17 cellular contexts compared by ENCODE assay signal in the genomic region with DNA sequence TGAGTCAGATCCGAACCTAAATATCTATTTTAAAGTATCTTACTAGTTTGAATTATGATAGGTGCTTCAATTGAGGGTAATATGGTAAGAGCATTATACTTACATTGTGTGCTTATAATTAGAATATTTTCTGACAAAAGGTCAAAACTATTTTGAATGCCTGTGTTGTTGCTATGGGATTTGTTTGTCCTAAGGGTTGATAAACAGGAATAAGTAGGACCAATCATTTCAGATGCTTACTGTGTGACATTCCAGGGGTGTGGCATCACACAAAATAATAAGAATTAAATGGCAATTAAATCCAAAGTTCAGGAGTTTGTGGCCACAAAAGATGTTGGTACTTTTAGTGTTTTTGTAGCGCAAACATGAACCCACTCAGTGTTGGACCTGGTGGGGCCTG.
DNase-seq lines count a peak whose midpoint lies in the region; ATAC-seq and TF ChIP-seq lines count a peak whose summit lies in the region.
"Had no signal": no experiment of that assay in that cellular context is flagged by ENCODE, and none has a peak within 500 bp of the region (broad histone marks: within the 10 kb centered on the region; RNA-seq: fewer than 3 reads in every experiment).

No MANE protein-coding gene starts in this region.

- H4K20me1 ChIP-seq in HCT116 (ENCODE audit: insufficient read depth): no peaks in the 10 kb centered on the region
- no peaks in the 10 kb centered on the region for H4K20me1 ChIP-seq in smooth muscle cell (ENCODE audit: low read depth)

- H3K79me2 ChIP-seq in HCT116 (ENCODE audit: insufficient read depth, low read length) (no peaks in the 10 kb centered on the region), smooth muscle cell (ENCODE audit: low read depth) (no peaks in the 10 kb centered on the region)

- H3K27me3 ChIP-seq in HCT116 (ENCODE audit: insufficient read depth, low read length) (no peaks in the 10 kb centered on the region), right atrium auricular region (no peaks in the 10 kb centered on the region), smooth muscle cell (ENCODE audit: low read depth) (no peaks in the 10 kb centered on the region)
- H3K27me3 ChIP-seq: SJSA1 had no signal

- H3K4me3 ChIP-seq in HCT116 (replicated peaks in 1 of 2; ENCODE audit: low read depth in 1 of 2, low read length in 2 of 2) (no peak overlapping the region), right atrium auricular region (no peak overlapping the region), smooth muscle cell (no peak overlapping the region)
- H3K4me3 ChIP-seq: SJSA1 had no signal

- H3K4me1 ChIP-seq in HCT116 (ENCODE audit: control insufficient read depth in 1 of 2, insufficient read depth in 2 of 2, low read length in 2 of 2): peaks cover 7 to 20% of the 10 kb centered on the region in 2 experiments
- H3K4me1 ChIP-seq in right atrium auricular region: peaks cover 3 to 15% of the 10 kb centered on the region in 2 donors
- no peaks in the 10 kb centered on the region for H3K4me1 ChIP-seq in smooth muscle cell (ENCODE audit: low read depth)

- TF ChIP-seq CTCF in HCT116 (IDR thresholded peaks at IDR 0.05 in 2 of 3, conservative IDR thresholded peaks at IDR 0.05 in 1 of 3; ENCODE audit: borderline replicate concordance in 1 of 3, insufficient read depth in 1 of 3, low read depth in 2 of 3, low read length in 2 of 3) (no peak), right atrium auricular region (IDR thresholded peaks at IDR 0.05) (no peak), smooth muscle cell (IDR thresholded peaks at IDR 0.05; ENCODE audit: borderline replicate concordance, insufficient read depth, poor library complexity, severe bottlenecking) (no peak), GM13977 (IDR thresholded peaks at IDR 0.05; ENCODE audit: extremely low read depth, insufficient read depth, missing control alignments) (no peak)

- H3K9me3 ChIP-seq in HCT116 (ENCODE audit: control insufficient read depth in 1 of 2, insufficient read depth in 1 of 2, low read depth in 1 of 2, low read length in 2 of 2) (no peaks in the 10 kb centered on the region), right atrium auricular region (no peaks in the 10 kb centered on the region), smooth muscle cell (replicated peaks; ENCODE audit: low read depth) (no peaks in the 10 kb centered on the region)
- H3K9me3 ChIP-seq: SJSA1 had no signal

- no peak for TF ChIP-seq RAD21 in HCT116 (IDR thresholded peaks at IDR 0.05; ENCODE audit: low read depth)

- POLR2A ChIA-PET in HCT116 (lab: Charles Lee): no interaction called here

- H3K9me2 ChIP-seq in HCT116 (ENCODE audit: insufficient read depth): no peaks in the 10 kb centered on the region

- H3K27ac ChIP-seq in HCT116 (ENCODE audit: low read depth, low read length) (no peak overlapping the region), right atrium auricular region (peak overlapping the region; percentile 28 to 56), smooth muscle cell (ENCODE audit: low read depth) (peak overlapping the region; percentile 71)
- H3K27ac ChIP-seq: HL-60 had no signal

- H3K36me3 ChIP-seq in HCT116 (ENCODE audit: control insufficient read depth in 1 of 2, insufficient read depth in 2 of 2, low read length in 2 of 2): no peaks in the 10 kb centered on the region
- H3K36me3 ChIP-seq in right atrium auricular region: no peaks in the 10 kb centered on the region
- no peaks in the 10 kb centered on the region for H3K36me3 ChIP-seq in smooth muscle cell (ENCODE audit: low read depth)
- H3K36me3 ChIP-seq: SJSA1 had no signal

- no peak for ATAC-seq in HCT116

- H3K4me2 ChIP-seq in HCT116 (ENCODE audit: low read length) (peak overlapping the region; percentile 30; the same call in 1 of the 2 replicates), smooth muscle cell (no peak overlapping the region)

- in situ Hi-C loops in GM13977 (cut with MboI; ENCODE audit: low pct_unique_long_range_greater_than_20kb, low sequenced_read_pairs, unreplicated experiment): no loop called here

- CTCF ChIA-PET in HCT116 (lab: Charles Lee): no interaction called here

- DNase-seq in HCT116 (ENCODE audit: low read depth, low spot score) (no peak), fibroblast of gingiva (ENCODE audit: low read depth) (peak; percentile 17), right atrium auricular region (ENCODE audit: low spot score) (no peak), smooth muscle cell (lab: John Stamatoyannopoulos, UW; ENCODE audit: unreplicated experiment) (no peak), posterior cingulate gyrus (no peak), GM13977 (ENCODE audit: low spot score) (no peak), NCI-H128 (lab: John Stamatoyannopoulos, UW; ENCODE audit: unreplicated experiment) (no peak)
- DNase-seq: COR-L47; H9; MV-4-11; NCI-H1436; NCI-H2029; NCI-H2171; NCI-H446; NK-92 treated with Interleukin-12 subunit alpha and Interleukin-12 subunit beta, amount 100 ng/mL, for 24 hours had no signal

- no peaks in the 10 kb centered on the region for H3F3A ChIP-seq in smooth muscle cell (ENCODE audit: low read depth)

- H2AFZ ChIP-seq in HCT116 (ENCODE audit: low read depth, low read length, poor library complexity, severe bottlenecking): no peak overlapping the region
- no peak overlapping the region for H2AFZ ChIP-seq in smooth muscle cell (ENCODE audit: low read depth)

- intact Hi-C loops in HCT116 (cut with micrococcal nuclease) (no loop called here), posterior cingulate gyrus (cut with DNase I) (no loop called here)

- WGBS in smooth muscle cell (ENCODE audit: low lambda C conversion rate): 100% methylated on average over 2 of the region's 2 CpGs

- RAD21 ChIA-PET in HCT116 (lab: Charles Lee; ENCODE audit: low non-redundant PET in 1 of 2, low total read pairs in 2 of 2, uncharacterized antibody in 2 of 2, unreplicated experiment in 2 of 2): no interaction called here

- no TSS peak for BruUV-seq in HCT116 (replicated peaks; lab: Mats Ljungman, UMichigan)

- H3K9ac ChIP-seq in HCT116 (ENCODE audit: low read length) (no peak overlapping the region), smooth muscle cell (ENCODE audit: low read depth) (peak overlapping the region; percentile 46)

- no peak for TF ChIP-seq POLR2A in HCT116 (IDR thresholded peaks at IDR 0.05; ENCODE audit: borderline replicate concordance, extremely low read depth, insufficient read depth, insufficient read length)

TF ChIP-seq in HCT116, 20 proteins besides CTCF, POLR2A, EP300 and RAD21:
- TF ChIP-seq EGR1 (IDR thresholded peaks at IDR 0.05; ENCODE audit: low read depth): no peak
- TF ChIP-seq YY1 (IDR thresholded peaks at IDR 0.05; ENCODE audit: extremely low read depth, insufficient replicate concordance, low read depth, low read length): no peak
- TF ChIP-seq CEBPB (IDR thresholded peaks at IDR 0.05; ENCODE audit: low read depth): no peak
- TF ChIP-seq, protein P1, sequence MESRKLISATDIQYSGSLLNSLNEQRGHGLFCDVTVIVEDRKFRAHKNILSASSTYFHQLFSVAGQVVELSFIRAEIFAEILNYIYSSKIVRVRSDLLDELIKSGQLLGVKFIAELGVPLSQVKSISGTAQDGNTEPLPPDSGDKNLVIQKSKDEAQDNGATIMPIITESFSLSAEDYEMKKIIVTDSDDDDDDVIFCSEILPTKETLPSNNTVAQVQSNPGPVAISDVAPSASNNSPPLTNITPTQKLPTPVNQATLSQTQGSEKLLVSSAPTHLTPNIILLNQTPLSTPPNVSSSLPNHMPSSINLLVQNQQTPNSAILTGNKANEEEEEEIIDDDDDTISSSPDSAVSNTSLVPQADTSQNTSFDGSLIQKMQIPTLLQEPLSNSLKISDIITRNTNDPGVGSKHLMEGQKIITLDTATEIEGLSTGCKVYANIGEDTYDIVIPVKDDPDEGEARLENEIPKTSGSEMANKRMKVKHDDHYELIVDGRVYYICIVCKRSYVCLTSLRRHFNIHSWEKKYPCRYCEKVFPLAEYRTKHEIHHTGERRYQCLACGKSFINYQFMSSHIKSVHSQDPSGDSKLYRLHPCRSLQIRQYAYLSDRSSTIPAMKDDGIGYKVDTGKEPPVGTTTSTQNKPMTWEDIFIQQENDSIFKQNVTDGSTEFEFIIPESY (IDR thresholded peaks at IDR 0.05; ENCODE audit: extremely low read depth, insufficient replicate concordance, low read length): no peak
